ENCODE assay signal across 8 cellular contexts in genomic region chr17:40560592-40561293, GRCh38. TPM values are rescaled to one million over a fixed set of nuclear protein-coding genes. Genes with fewer than 3 reads are reported as not detected.
DNase-seq lines count a peak whose midpoint lies in the region; ATAC-seq and TF ChIP-seq lines count a peak whose summit lies in the region.

No MANE protein-coding gene starts in this region.

- H3K4me1 Mint-ChIP-seq in activated CD8-positive, alpha-beta T cell treated with anti-CD3 and anti-CD28 coated beads for 36 hours (ENCODE audit: low read depth): peaks cover 57% of the 10 kb centered on the region

- in situ Hi-C loops in Caki2 (cut with HindIII; ENCODE audit: low pct_unique_long_range_greater_than_20kb, low sequenced_read_pairs): no loop called here

- peak overlapping the region; percentile 80 for H3K4me3 ChIP-seq in MM.1S (ENCODE audit: low read length)
- H3K4me3 ChIP-seq in fibroblast of mammary gland (ENCODE audit: control insufficient read depth, low read depth, low read length): no peak overlapping the region

- CTCF ChIA-PET in activated CD8-positive, alpha-beta T cell treated with anti-CD3 and anti-CD28 coated beads for 36 hours (lab: Charles Lee): interaction anchor here (0.8 to 22.4 kb wide), 34 partner anchors 10 to 306 kb away, joined by 3 to 336 read pairs (median 6); partner anchors contain the start of genes KRT12 and TOP2A

- no peaks in the 10 kb centered on the region for H3K79me2 ChIP-seq in MM.1S (ENCODE audit: low read length)

- no peaks in the 10 kb centered on the region for H3K9me3 Mint-ChIP-seq in activated CD8-positive, alpha-beta T cell treated with anti-CD3 and anti-CD28 coated beads for 36 hours

- H3K27ac ChIP-seq in MM.1S (ENCODE audit: low read length): peak overlapping the region; percentile 90

- H4K20me1 ChIP-seq in MM.1S (ENCODE audit: insufficient read depth, low read length): no peaks in the 10 kb centered on the region

- peak; percentile 51 for ATAC-seq in GM21528 (IDR thresholded peaks at IDR 0.05; ENCODE audit: low FRiP score, unreplicated experiment)
- peak; percentile 42 for ATAC-seq in activated CD8-positive, alpha-beta T cell treated with anti-CD3 and anti-CD28 coated beads for 36 hours

- POLR2A ChIA-PET in activated CD8-positive, alpha-beta T cell treated with anti-CD3 and anti-CD28 coated beads for 36 hours (lab: Charles Lee): interaction anchor here (0.6 to 22.7 kb wide), 26 partner anchors 9 to 1128 kb away, joined by 3 to 787 read pairs (median 4); partner anchors contain the start of genes EIF1, IGFBP4 and SMARCE1

- H3K4me3 Mint-ChIP-seq in activated CD8-positive, alpha-beta T cell treated with anti-CD3 and anti-CD28 coated beads for 36 hours: peak overlapping the region; percentile 96

- H3K36me3 Mint-ChIP-seq in activated CD8-positive, alpha-beta T cell treated with anti-CD3 and anti-CD28 coated beads for 36 hours (ENCODE audit: low read depth): peaks cover 96% of the 10 kb centered on the region

- H3K27ac Mint-ChIP-seq in activated CD8-positive, alpha-beta T cell treated with anti-CD3 and anti-CD28 coated beads for 36 hours: peak overlapping the region; percentile 99

- peak overlapping the region; percentile 100 for H3K4me2 ChIP-seq in MM.1S (ENCODE audit: low read depth, low read length)

- no peaks in the 10 kb centered on the region for H3K9me2 ChIP-seq in MM.1S (replicated peaks; ENCODE audit: insufficient read depth, low read length)

- H3K9ac ChIP-seq in MM.1S (ENCODE audit: low read length): peak overlapping the region; percentile 75

- H3F3A ChIP-seq in MM.1S (ENCODE audit: insufficient read depth, low read length): peaks cover 21% of the 10 kb centered on the region

- no peaks in the 10 kb centered on the region for H3K9me3 ChIP-seq in MM.1S (replicated peaks; ENCODE audit: insufficient read depth, low read length)

- peak; percentile 2 for TF ChIP-seq CTCF in MM.1S (IDR thresholded peaks at IDR 0.05; ENCODE audit: low read length)
- peak; percentile 0 for TF ChIP-seq CTCF in activated CD8-positive, alpha-beta T cell treated with anti-CD3 and anti-CD28 coated beads for 36 hours (IDR thresholded peaks at IDR 0.05)
- no peak for TF ChIP-seq CTCF in fibroblast of mammary gland (conservative IDR thresholded peaks at IDR 0.05; ENCODE audit: control insufficient read depth, insufficient read depth, low read depth, low read length)

- no peaks in the 10 kb centered on the region for H3K27me3 Mint-ChIP-seq in activated CD8-positive, alpha-beta T cell treated with anti-CD3 and anti-CD28 coated beads for 36 hours

- intact Hi-C loops in activated CD8-positive, alpha-beta T cell treated with anti-CD3 and anti-CD28 coated beads for 36 hours (cut with micrococcal nuclease): loop anchor here (2.0 kb wide), 1 partner anchor 20 kb away; no protein-coding TSS in a partner anchor

- DNase-seq in Caki2 (ENCODE audit: low read depth) (peak; percentile 91), MM.1S (peak; percentile 89), fibroblast of mammary gland (ENCODE audit: low read depth) (peak; percentile 84), 8988T (no peak), amygdala (lab: John Stamatoyannopoulos, UW) (no peak)
- peak; percentile 93 for DNase-seq in activated CD8-positive, alpha-beta T cell treated with anti-CD3 and anti-CD28 coated beads for 36 hours
- peak; percentile 78 to 79 for DNase-seq in stimulated activated CD4-positive, alpha-beta T cell treated with anti-CD3 and anti-CD28 coated beads, Interleukin-15, amount 100 ng/mL, for 48 hours (ENCODE audit: low read depth in 2 of 2)

- H2AFZ ChIP-seq in MM.1S (ENCODE audit: low read length): peak overlapping the region; percentile 96

- no peaks in the 10 kb centered on the region for H3K36me3 ChIP-seq in MM.1S (replicated peaks; ENCODE audit: insufficient read depth, low read length)

- H3K4me1 ChIP-seq in MM.1S (ENCODE audit: low read length): peaks cover 22% of the 10 kb centered on the region

- peaks cover 55% of the 10 kb centered on the region for H3K27me3 ChIP-seq in MM.1S (replicated peaks; ENCODE audit: insufficient read depth, low read length)

RNA-seq across cellular contexts. Expression of gene CCR7, which starts 4.5 kb away (rescaled TPM):
- not detected in 2 replicates for total RNA-seq in Caki2 (2014; rRNA removed; shearing (Covaris generic); ENCODE audit: low replicate concordance)
- total RNA-seq in activated CD8-positive, alpha-beta T cell treated with anti-CD3 and anti-CD28 coated beads for 36 hours: 100 to 1,000 TPM; 297 to 302 TPM

RNA-seq across cellular contexts. Expression of gene TNS4, which starts 59.3 kb away (rescaled TPM):
- not detected in 2 replicates for total RNA-seq in Caki2 (2014; rRNA removed; shearing (Covaris generic); ENCODE audit: low replicate concordance)
- 1 to 10 TPM; 5.8 to 6.3 TPM for total RNA-seq in activated CD8-positive, alpha-beta T cell treated with anti-CD3 and anti-CD28 coated beads for 36 hours

Comparison
In these comparisons a context has a peak if more than half of its experiments do, and no peak if none do; other contexts are left out.
1. DNase-seq: peak in Caki2 (single experiment), MM.1S (single experiment), activated CD8-positive, alpha-beta T cell treated with anti-CD3 and anti-CD28 coated beads for 36 hours (single experiment), fibroblast of mammary gland (single experiment) and stimulated activated CD4-positive, alpha-beta T cell treated with anti-CD3 and anti-CD28 coated beads, Interleukin-15, amount 100 ng/mL, for 48 hours (2 of 2); none in 8988T (single experiment) and amygdala (0 of 56).
2. RNA of gene CCR7, which starts 4.5 kb away (total RNA-seq): 297 to 302 TPM in activated CD8-positive, alpha-beta T cell treated with anti-CD3 and anti-CD28 coated beads for 36 hours; not detected in Caki2; every median in the first group is over 100 times any median in the second.